ENCODE assay signal across 17 cellular contexts in the genomic region with DNA sequence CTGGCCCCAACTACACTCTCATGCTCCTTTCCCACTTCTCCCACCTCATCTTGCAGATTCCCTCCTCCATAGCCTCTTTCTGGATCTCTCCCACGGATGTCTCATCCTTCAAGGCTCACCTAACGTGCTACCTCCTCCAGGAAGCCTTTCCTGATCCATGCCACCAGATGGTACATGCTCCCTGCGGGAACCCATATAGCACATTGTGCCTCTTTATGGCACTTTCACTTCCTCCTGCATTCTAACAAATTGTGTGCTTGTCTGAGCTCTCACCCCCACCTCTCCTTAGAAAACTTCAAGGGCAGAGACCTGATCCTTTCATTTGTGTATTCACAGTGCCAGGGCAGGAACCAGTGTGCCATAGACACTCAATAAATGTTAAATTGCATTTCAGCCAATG.
"Had no signal": no experiment of that assay in that cellular context is flagged by ENCODE, and none has a peak within 500 bp of the region (broad histone marks: within the 10 kb centered on the region; RNA-seq: fewer than 3 reads in every experiment).

No MANE protein-coding gene starts in this region.

- H3K27me3 ChIP-seq: ovary, testis had no signal

- H3K4me3 ChIP-seq: heart right ventricle, ovary, testis had no signal

- DNase-seq: activated CD4-positive, alpha-beta T cell treated with anti-CD3 and anti-CD28 coated beads, Interleukin-2, amount 50 U/mL, for 48 hours; activated CD4-positive, CD25-positive, alpha-beta regulatory T cell treated with anti-CD3 and anti-CD28 coated beads, Interleukin-2, amount 50 U/mL, for 72 hours; activated effector memory CD4-positive, alpha-beta T cell treated with anti-CD3 and anti-CD28 coated beads, Interleukin-2, amount 50 U/mL, for 16 hours; activated T-cell treated with anti-CD3 and anti-CD28 coated beads, Interleukin-2, amount 50 U/mL, for 4 hours; amygdala; cortex of kidney; effector CD8-positive, alpha-beta T cell; heart right ventricle; mammary epithelial cell; ovary; stimulated activated CD4-positive, alpha-beta T cell treated with anti-CD3 and anti-CD28 coated beads, Interleukin-4, amount 100 ng/mL, for 1 hour; stimulated activated CD8-positive, alpha-beta memory T cell treated with anti-CD3 and anti-CD28 coated beads, Interleukin-4, amount 100 ng/mL, for 48 hours; stimulated activated naive CD8-positive, alpha-beta T cell treated with anti-CD3 and anti-CD28 coated beads, Interleukin-15, Interleukin-2, amounts not matched to agents 100 U/mL and 50 U/mL, for 24 hours; testis had no signal

- ATAC-seq: activated T-cell treated with anti-CD3 and anti-CD28 coated beads, Interleukin-2, amount 50 U/mL, for 4 hours; heart right ventricle; left lobe of liver; stimulated activated naive CD8-positive, alpha-beta T cell treated with anti-CD3 and anti-CD28 coated beads, Interleukin-15, Interleukin-2, amounts not matched to agents 100 U/mL and 50 U/mL, for 24 hours had no signal

- FAIRE-seq: frontal cortex, islet of Langerhans had no signal

- H3K9me3 ChIP-seq: heart right ventricle, ovary, testis had no signal

- H3K27ac ChIP-seq: heart right ventricle, ovary, testis had no signal

- H3K36me3 ChIP-seq: heart right ventricle, ovary had no signal
